Comparison of ENCODE assay signal across 17 cellular contexts in genomic region chr10:75207868-75208167, GRCh38. TPM values are rescaled to one million over a fixed set of nuclear protein-coding genes. Genes with fewer than 3 reads are reported as not detected.
DNase-seq lines count a peak whose midpoint lies in the region; ATAC-seq, FAIRE-seq and TF ChIP-seq lines count a peak whose summit lies in the region.
"Had no signal": no experiment of that assay in that cellular context is flagged by ENCODE, and none has a peak within 500 bp of the region (broad histone marks: within the 10 kb centered on the region; RNA-seq: fewer than 3 reads in every experiment).

No MANE protein-coding gene starts in this region.

- H3K27ac Mint-ChIP-seq in HFFc6 (peak overlapping the region; percentile 88), neural crest cell (ENCODE audit: unreplicated experiment) (no peak overlapping the region)

- FAIRE-seq in GM19239 (lab: Jason Lieb, UNC): no peak
- FAIRE-seq: D721Med had no signal

- H3K4me1 Mint-ChIP-seq in HFFc6 (ENCODE audit: low read depth): peaks cover 64% of the 10 kb centered on the region
- H3K4me1 Mint-ChIP-seq in neural crest cell: peaks cover 20% of the 10 kb centered on the region

- CTCF ChIA-PET in AG04450 (lab: Charles Lee): interaction anchor here (0.9 kb wide), 1 partner anchor 16 kb away, joined by 4 read pairs; no protein-coding TSS in a partner anchor

- peaks cover 6% of the 10 kb centered on the region for H3K27me3 Mint-ChIP-seq in HFFc6 (ENCODE audit: insufficient read depth)
- no peaks in the 10 kb centered on the region for H3K27me3 Mint-ChIP-seq in neural crest cell (ENCODE audit: low read depth)

- no peaks in the 10 kb centered on the region for H3K9me3 ChIP-seq in AG04450 (ENCODE audit: control insufficient read depth, insufficient read depth, low read length)
- H3K9me3 ChIP-seq: SK-N-SH had no signal

- DNase-seq in AG04450 (ENCODE audit: low read depth, low spot score): no peak
- DNase-seq in HFFc6: no peak
- no peak for DNase-seq in epithelial cell of prostate (ENCODE audit: low read depth, low spot score)
- no peak for DNase-seq in neural crest cell (ENCODE audit: low read depth, low spot score)
- no peak for DNase-seq in SIG-M5 treated with dmso at 0.1 percent for 504 hours (lab: John Stamatoyannopoulos, UW; ENCODE audit: unreplicated experiment)
- no peak for DNase-seq in DMS53 treated with DMSO at 0.1 percent for 48 hours (lab: John Stamatoyannopoulos, UW; ENCODE audit: unreplicated experiment)
- no peak for DNase-seq in GM19239 (ENCODE audit: insufficient read length, low spot score)
- DNase-seq: activated CD8-positive, alpha-beta memory T cell treated with anti-CD3 and anti-CD28 coated beads for 24 hours; activated gamma-delta T cell; aorta; glutamatergic neuron; NCI-H2081 treated with DMSO at 0.1 percent for 48 hours; NCI-H526 treated with DMSO at 0.1 percent for 48 hours; OCI-M1; SK-N-SH had no signal

- POLR2A ChIA-PET in AG04450 (lab: Yijun Ruan, JAX): interaction anchor here (0.9 to 5.4 kb wide), 3 partner anchors 8 to 18 kb away, joined by 3 to 49 read pairs (median 6); no protein-coding TSS in a partner anchor

- 0 out of 2 replicates have a peak overlapping the region, but pooled peaks have one; percentile 71 for H3K4me3 Mint-ChIP-seq in HFFc6
- H3K4me3 Mint-ChIP-seq in neural crest cell: peak overlapping the region; percentile 9

- H3K9me3 Mint-ChIP-seq in HFFc6: no peaks in the 10 kb centered on the region
- H3K9me3 Mint-ChIP-seq in neural crest cell: no peaks in the 10 kb centered on the region

- H3K4me3 ChIP-seq in AG04450 (ENCODE audit: low read depth, low read length): no peak overlapping the region

- TF ChIP-seq CTCF in AG04450 (IDR thresholded peaks at IDR 0.05; ENCODE audit: low read depth, low read length): no peak
- no peak for TF ChIP-seq CTCF in HFFc6 (IDR thresholded peaks at IDR 0.05)
- TF ChIP-seq CTCF in neural crest cell (conservative IDR thresholded peaks at IDR 0.05): no peak

- no peak for ATAC-seq in GM18868 (IDR thresholded peaks at IDR 0.05; ENCODE audit: unreplicated experiment)

- H3K36me3 Mint-ChIP-seq in HFFc6 (ENCODE audit: low read depth) (peaks cover 18% of the 10 kb centered on the region), neural crest cell (ENCODE audit: low read depth) (no peaks in the 10 kb centered on the region)

- peak overlapping the region; percentile 54 for H3K27ac ChIP-seq in AG04450 (ENCODE audit: low read depth, low read length)
- H3K27ac ChIP-seq in epithelial cell of prostate: peak overlapping the region; percentile 95

- H3K27me3 ChIP-seq in AG04450 (ENCODE audit: control insufficient read depth, insufficient read depth, low read length): no peaks in the 10 kb centered on the region

RNA-seq across cellular contexts. Expression of gene VDAC2, which starts 2.8 kb away (rescaled TPM):
- 154 and 201 TPM in 2 replicates for polyA plus RNA-seq in AG04450 (2011; rRNA removed)
- 45.6 and 63.9 TPM in 2 replicates for polyA minus RNA-seq in AG04450 (2011; rRNA and poly(A)+ RNA removed)
- total RNA-seq in HFFc6 (2021; fragmentation: NEBNext Ultra II Directional; extraction: Animal tissue kit (Norgen Biotek cat#: 25700)): 100 to 1,000 TPM; 213 to 248 (median 223) TPM
- total RNA-seq in neural crest cell: 197 and 202 TPM in 2 replicates

RNA-seq across cellular contexts. Expression of gene COMTD1, which starts 27.9 kb away (rescaled TPM):
- 2.0 and 2.3 TPM in 2 replicates for polyA plus RNA-seq in AG04450 (2011; rRNA removed)
- polyA minus RNA-seq in AG04450 (2011; rRNA and poly(A)+ RNA removed): 0.61 and 0.97 TPM in 2 replicates
- total RNA-seq in HFFc6 (2021; fragmentation: NEBNext Ultra II Directional; extraction: Animal tissue kit (Norgen Biotek cat#: 25700)): 1 to 10 TPM; 5.6 to 9.5 (median 8.0) TPM
- total RNA-seq in neural crest cell: 4.7 and 6.3 TPM in 2 replicates
